13 cellular contexts compared by ENCODE assay signal in genomic region chr9:127634021-127634420, GRCh38. TPM values are rescaled to one million over a fixed set of nuclear protein-coding genes. Genes with fewer than 3 reads are reported as not detected.
A peak's percentile ranks its signal among the peaks of the same experiment; 100 is the strongest.
DNase-seq lines count a peak whose midpoint lies in the region; ATAC-seq and TF ChIP-seq lines count a peak whose summit lies in the region.
"Had no signal": no experiment of that assay in that cellular context is flagged by ENCODE, and none has a peak within 500 bp of the region (broad histone marks: within the 10 kb centered on the region; RNA-seq: fewer than 3 reads in every experiment).

No MANE protein-coding gene starts in this region.

- H3K9me3 Mint-ChIP-seq in brain = peaks cover 0 to 4% (median 0%) of the 10 kb centered on the region in 5 experiments
- H3K9me3 Mint-ChIP-seq: naive thymus-derived CD8-positive, alpha-beta T cell had no signal

- H3K27ac Mint-ChIP-seq in brain = peak overlapping the region in 3 of 5 experiments; percentile 11 to 63 (median 39)

- peak; percentile 34 for DNase-seq in Daoy (ENCODE audit: low read depth)
- no peak for DNase-seq in left ventricle myocardium superior
- DNase-seq in putamen (ENCODE audit: low spot score) = peak; percentile 7
- no peak for DNase-seq in NCI-H526 (lab: John Stamatoyannopoulos, UW)
- DNase-seq in NK-92 treated with Interleukin-12 subunit alpha and Interleukin-12 subunit beta, amount 100 ng/mL, for 24 hours (lab: John Stamatoyannopoulos, UW) = no peak
- DNase-seq: activated gamma-delta T cell treated with Interleukin-2 at 50 U/mL for 16 hours; islet precursor cell; naive thymus-derived CD8-positive, alpha-beta T cell; stimulated activated naive CD4-positive, alpha-beta T cell had no signal

- TF ChIP-seq CTCF in brain (conservative IDR thresholded peaks at IDR 0.05) = no peak

- no peaks in the 10 kb centered on the region for H3K27me3 Mint-ChIP-seq in brain
- H3K27me3 Mint-ChIP-seq: naive thymus-derived CD8-positive, alpha-beta T cell had no signal

- peaks cover 30% of the 10 kb centered on the region for H3K36me3 Mint-ChIP-seq in brain
- H3K36me3 Mint-ChIP-seq: naive thymus-derived CD8-positive, alpha-beta T cell had no signal

- H3K4me1 Mint-ChIP-seq in brain = peaks cover 50% of the 10 kb centered on the region

- intact Hi-C loops in left ventricle myocardium superior (cut with micrococcal nuclease) = no loop called here

- ATAC-seq in left ventricle myocardium superior (peak; percentile 55), GM21529 (IDR thresholded peaks at IDR 0.05; ENCODE audit: unreplicated experiment) (no peak), HG02840 (IDR thresholded peaks at IDR 0.05; ENCODE audit: low FRiP score, unreplicated experiment) (no peak)
- ATAC-seq: naive thymus-derived CD8-positive, alpha-beta T cell; SK-N-SH treated with all-trans-retinoic acid at 6 μM for 48 hours had no signal

- H3K4me3 Mint-ChIP-seq in brain = no peak overlapping the region
- H3K4me3 Mint-ChIP-seq: naive thymus-derived CD8-positive, alpha-beta T cell had no signal

RNA-seq across cellular contexts. Expression of gene STXBP1, which starts 21.9 kb away (rescaled TPM):
- 26.3 and 41.9 TPM in 2 replicates for total RNA-seq in Daoy (2014; rRNA removed; shearing (Covaris generic))
- polyA plus RNA-seq in brain (ENCODE audit: insufficient read depth, low read depth, low replicate concordance) = 298 TPM
- total RNA-seq in left ventricle myocardium superior = 49.4 TPM

Comparison
In these comparisons a context has a peak if more than half of its experiments do, and no peak if none do; other contexts are left out.
1. DNase-seq: peak in Daoy (single experiment) and putamen (single experiment); none in left ventricle myocardium superior (single experiment), NCI-H526 (0 of 2) and NK-92 treated with Interleukin-12 subunit alpha and Interleukin-12 subunit beta, amount 100 ng/mL, for 24 hours (single experiment).